In the genomic region with DNA sequence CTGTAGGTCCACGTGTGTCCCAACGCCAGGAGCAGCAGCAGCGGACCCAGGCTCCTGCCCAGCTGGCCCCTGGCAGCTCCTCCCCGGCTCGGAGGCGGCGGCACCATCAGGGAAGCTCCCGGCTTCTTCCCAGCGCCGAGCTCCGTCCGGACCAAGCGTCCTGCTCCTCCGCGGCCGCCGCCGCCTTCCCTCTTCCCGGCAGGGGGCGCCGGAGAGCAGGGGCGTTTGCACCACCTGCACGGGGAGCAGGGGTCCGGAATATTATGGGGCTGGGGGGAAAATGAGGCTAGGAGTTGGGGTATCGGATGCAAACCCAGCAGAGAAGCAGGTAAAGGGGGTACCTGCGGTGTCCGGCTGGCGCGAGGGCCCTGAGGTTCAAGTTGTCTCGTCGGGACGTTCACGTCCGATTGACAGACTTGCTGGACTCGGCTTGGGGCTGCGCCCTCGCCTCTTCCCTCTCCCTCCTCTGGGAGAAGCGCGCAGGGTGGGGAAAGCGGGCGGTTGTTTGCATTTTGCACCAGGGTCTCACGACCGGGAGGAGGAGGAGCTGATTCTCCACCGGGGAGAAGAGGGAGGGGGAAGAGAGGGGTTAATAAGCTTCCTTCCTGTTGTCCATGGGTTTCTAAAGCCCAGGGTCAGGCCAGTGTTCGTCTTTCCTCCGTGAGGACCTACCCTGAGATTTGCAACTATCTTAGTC, we compare ENCODE assay signal across 9 cellular contexts. TPM values are rescaled to one million over a fixed set of nuclear protein-coding genes. Genes with fewer than 3 reads are reported as not detected.
DNase-seq lines count a peak whose midpoint lies in the region; ATAC-seq and FAIRE-seq lines count a peak whose summit lies in the region.
"Had no signal": no experiment of that assay in that cellular context is flagged by ENCODE, and none has a peak within 500 bp of the region (broad histone marks: within the 10 kb centered on the region; RNA-seq: fewer than 3 reads in every experiment).

A gene (minus strand): TSS at position 188 of the 697 bp plus-strand sequence.

- FAIRE-seq in small intestine (lab: Jason Lieb, UNC): no peak

- no peak within 1 kb of the TSS for H3K9ac ChIP-seq in iPS-15b (ENCODE audit: low read depth, low read length)

- whole genome bisulfite sequencing in small intestine, 3 donors: 0 to 1% (median 1%) methylated on average over 32 to 46 of the region's 46 CpGs

- no peaks in the 10 kb centered on the region for H3K36me3 ChIP-seq in H7 (replicated peaks; ENCODE audit: control insufficient read depth, insufficient read depth, low read length)
- H3K36me3 ChIP-seq in iPS-15b (ENCODE audit: control insufficient read depth, insufficient read depth, low read length): no peaks in the 10 kb centered on the region
- H3K36me3 ChIP-seq in small intestine (ENCODE audit: control insufficient read depth in 2 of 2, insufficient read depth in 2 of 2, low read length in 2 of 2): no peaks in the 10 kb centered on the region

- ATAC-seq in HG03280 (IDR thresholded peaks at IDR 0.05; ENCODE audit: unreplicated experiment): no peak

- DNase-seq in GM03348 (ENCODE audit: low spot score) (peak; percentile 91), H7 (peak; percentile 92), NCI-H2227 treated with DMSO at 0.1 percent for 48 hours (lab: John Stamatoyannopoulos, UW) (peak; percentile 50), astrocyte of the hippocampus (ENCODE audit: low read depth, low spot score) (peak; percentile 86), small intestine (peak; percentile 60), cerebellum (ENCODE audit: low spot score) (no peak)
- DNase-seq: activated T-cell treated with anti-CD3 and anti-CD28 coated beads, Interleukin-2, amount 50 U/mL, for 4 hours had no signal

- H3K4me3 ChIP-seq in H7 (ENCODE audit: insufficient read depth, low read depth, low read length) (peak within 1 kb of the TSS; percentile 63), iPS-15b (ENCODE audit: low read depth, low read length) (peak within 1 kb of the TSS; percentile 76), small intestine (ENCODE audit: low read depth in 1 of 2, low read length in 2 of 2) (peak within 1 kb of the TSS in 1 of 2 donors; percentile 57)

- H3K27me3 ChIP-seq in H7 (ENCODE audit: control insufficient read depth, insufficient read depth, low read length) (peaks cover 39% of the 10 kb centered on the region), iPS-15b (ENCODE audit: control insufficient read depth, insufficient read depth, low read length) (peaks cover 67% of the 10 kb centered on the region), small intestine (ENCODE audit: control insufficient read depth in 2 of 2, insufficient read depth in 2 of 2, low read length in 2 of 2) (peaks cover 0 to 5% of the 10 kb centered on the region in 2 donors)

- H3K27ac ChIP-seq in small intestine (ENCODE audit: low read depth in 1 of 2, low read length in 1 of 2): no peak within 1 kb of the TSS

- H3K4me1 ChIP-seq in iPS-15b (ENCODE audit: control insufficient read depth, insufficient read depth, low read length) (peaks cover 18% of the 10 kb centered on the region), small intestine (ENCODE audit: control insufficient read depth in 2 of 2, insufficient read depth in 1 of 2, low read depth in 1 of 2, low read length in 1 of 2) (peaks cover 0 to 7% of the 10 kb centered on the region in 2 donors)

- no peaks in the 10 kb centered on the region for H3K9me3 ChIP-seq in iPS-15b (ENCODE audit: control insufficient read depth, insufficient read depth, low read length)
- no peaks in the 10 kb centered on the region for H3K9me3 ChIP-seq in small intestine (ENCODE audit: control insufficient read depth, low read depth)

RNA-seq across cellular contexts. Expression of the gene that starts here (rescaled TPM):
- 1.3 and 1.5 TPM in 2 replicates for total RNA-seq in H7 (2014; rRNA removed; shearing (Covaris generic))
- polyA plus RNA-seq in small intestine: under 1 TPM in 2 of 3 donors, not detected in 1; 0.27 to 0.54 TPM
- total RNA-seq in cerebellum: 4.3 TPM

Comparison
In these comparisons a context has a peak if more than half of its experiments do, and no peak if none do; other contexts are left out.
1. Peak in DNase-seq in small intestine; RNA of the gene not detected or under 1 TPM.